ENCODE assay signal across 17 cellular contexts in the genomic region with DNA sequence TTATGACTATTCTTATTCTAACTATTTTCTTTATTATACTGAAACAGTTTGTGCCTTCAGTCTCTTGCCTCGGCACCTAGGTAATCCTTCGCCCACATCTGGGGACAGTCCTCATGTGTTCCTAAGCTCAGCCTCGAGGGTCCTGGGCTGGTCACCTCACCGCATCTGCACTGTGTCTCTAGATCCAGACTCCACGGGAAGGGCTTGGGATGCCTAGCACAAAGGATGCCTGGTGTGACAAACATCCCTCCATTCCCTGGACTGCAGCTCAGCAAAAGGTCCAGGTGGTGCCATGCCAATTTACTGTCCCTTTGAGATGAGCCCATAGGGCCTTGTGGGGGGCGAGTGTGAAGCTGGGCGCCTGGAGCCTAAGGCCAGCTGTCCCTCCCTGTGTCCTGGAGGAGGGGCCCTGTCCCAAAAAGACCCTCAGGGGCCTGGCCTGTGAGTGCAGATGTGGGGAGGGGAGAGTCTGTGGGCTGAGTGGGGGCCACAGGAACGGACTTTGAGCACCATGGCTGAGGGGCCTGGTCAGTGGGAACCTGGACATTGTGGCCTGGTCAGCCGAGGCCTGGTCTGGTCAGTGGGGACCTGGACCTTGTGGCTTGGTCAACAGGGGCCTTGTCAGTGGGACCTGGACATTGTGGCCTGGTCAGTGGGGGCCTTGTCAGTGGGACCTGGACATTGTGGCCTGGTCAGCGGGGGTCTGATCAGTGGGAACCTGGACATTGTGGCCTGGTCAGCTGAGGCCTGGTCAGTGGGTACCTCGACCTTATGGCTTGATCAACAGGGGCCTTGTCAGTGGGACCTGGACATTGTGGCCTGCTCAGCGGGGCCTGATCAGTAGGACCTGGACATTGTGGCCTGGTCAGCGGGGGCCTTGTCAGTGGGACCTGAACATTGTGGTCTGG.
"Had no signal": no experiment of that assay in that cellular context is flagged by ENCODE, and none has a peak within 500 bp of the region (broad histone marks: within the 10 kb centered on the region; RNA-seq: fewer than 3 reads in every experiment).

No MANE protein-coding gene starts in this region.

- H3K36me3 ChIP-seq: neutrophil, right atrium auricular region, stomach, thoracic aorta, transverse colon, uterus had no signal

- H3K9me3 ChIP-seq: neutrophil, right atrium auricular region, stomach, thoracic aorta, transverse colon, uterus had no signal

- H3K4me1 ChIP-seq: right atrium auricular region, stomach, transverse colon, uterus had no signal

- H3K27ac ChIP-seq: hepatocyte, neutrophil, right atrium auricular region, stomach, thoracic aorta, transverse colon, uterus had no signal

- H3K27me3 ChIP-seq: hepatocyte, neutrophil, right atrium auricular region, stomach, transverse colon, uterus had no signal

- ATAC-seq: left colon; naive thymus-derived CD4-positive, alpha-beta T cell had no signal

- H3K4me3 ChIP-seq: hepatocyte, right atrium auricular region, stomach, thoracic aorta, transverse colon, uterus had no signal

- H3K79me2 ChIP-seq: hepatocyte had no signal

- H3K4me2 ChIP-seq: hepatocyte had no signal

- H2AFZ ChIP-seq: hepatocyte had no signal

- DNase-seq: cerebellar nuclear complex; effector CD4-positive, alpha-beta T cell; foreskin melanocyte; mesendoderm; naive thymus-derived CD4-positive, alpha-beta T cell; nephron progenitor cell; stimulated activated CD4-positive, alpha-beta T cell treated with anti-CD3 and anti-CD28 coated beads, Interleukin-12 subunit alpha, Interleukin-12 subunit beta, amount 100 ng/mL, for 4 hours; stimulated activated naive CD4-positive, alpha-beta T cell; stomach; substantia nigra; transverse colon; uterus had no signal
